ENCODE assay signal across 32 cellular contexts in the genomic region with DNA sequence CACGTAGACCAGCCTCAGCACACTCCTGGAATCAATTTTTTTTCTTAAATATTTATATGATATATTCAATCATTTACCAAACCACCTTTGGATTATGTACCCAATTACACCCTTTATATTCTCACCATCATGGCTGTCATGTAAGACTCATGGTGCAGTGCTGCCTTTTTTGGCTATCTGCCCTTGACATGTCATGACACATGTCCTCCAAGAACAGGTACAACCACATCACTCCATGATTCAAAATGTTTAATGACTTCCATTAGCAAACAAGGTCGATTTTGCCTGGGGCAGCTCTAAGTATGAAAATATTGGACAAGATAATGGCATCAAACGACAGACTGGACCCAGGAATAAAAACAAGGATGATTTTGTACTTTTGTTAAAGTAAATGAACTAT.
"Had no signal": no experiment of that assay in that cellular context is flagged by ENCODE, and none has a peak within 500 bp of the region (broad histone marks: within the 10 kb centered on the region; RNA-seq: fewer than 3 reads in every experiment).

No MANE protein-coding gene starts in this region.

- H3K27ac ChIP-seq: adrenal gland, body of pancreas, esophagus muscularis mucosa, gastroesophageal sphincter, heart right ventricle, WERI-Rb-1 had no signal

- H3K4me3 Mint-ChIP-seq: activated B cell treated with CpG ODN at 0.5 μM for 24 hours; activated CD8-positive, alpha-beta T cell treated with anti-CD3 and anti-CD28 coated beads for 36 hours; activated naive CD4-positive, alpha-beta T cell treated with anti-CD3 and anti-CD28 coated beads for 36 hours; activated naive CD4-positive, alpha-beta T cell treated with anti-CD3 and anti-CD28 coated beads, Interleukin-2, amount 50 U/mL, for 24 hours; activated naive CD8-positive, alpha-beta T cell treated with anti-CD3 and anti-CD28 coated beads for 36 hours; activated naive CD8-positive, alpha-beta T cell treated with anti-CD3 and anti-CD28 coated beads, Interleukin-2, amount 50 U/mL, for 24 hours; activated T-helper 1 cell treated with anti-CD3 and anti-CD28 coated beads, Interleukin-12 subunit alpha, Interleukin-12 subunit beta, Interleukin-2, Interleukin-4 antibody, amounts not matched to agents 30 ng/mL and 10 ng/mL and 1 ng/mL, durations not matched to agents 14 hours and 24 hours and 36 hours; central memory CD8-positive, alpha-beta T cell; effector memory CD8-positive, alpha-beta T cell; T-helper 17 cell; T-helper 2 cell treated with Interferon-gamma antibody and Interleukin-4, amounts not matched to agents 5 μg/mL and 100 μg/mL, for 36 hours had no signal

- DNase-seq: activated B cell treated with CpG ODN at 0.5 μM for 24 hours; activated CD4-positive, alpha-beta T cell treated with anti-CD3 and anti-CD28 coated beads for 48 hours; activated CD4-positive, alpha-beta T cell treated with anti-CD3 and anti-CD28 coated beads, Interleukin-2, amount 50 U/mL, for 1 hour; activated CD4-positive, alpha-beta T cell treated with anti-CD3 and anti-CD28 coated beads, Interleukin-2, amount 50 U/mL, for 48 hours; activated CD8-positive, alpha-beta memory T cell treated with anti-CD3 and anti-CD28 coated beads for 24 hours; activated CD8-positive, alpha-beta T cell treated with anti-CD3 and anti-CD28 coated beads for 36 hours; activated effector memory CD4-positive, alpha-beta T cell treated with anti-CD3 and anti-CD28 coated beads, Interleukin-2, amount 50 U/mL, for 16 hours; activated naive CD4-positive, alpha-beta T cell treated with anti-CD3 and anti-CD28 coated beads for 36 hours; activated naive CD8-positive, alpha-beta T cell treated with anti-CD3 and anti-CD28 coated beads for 36 hours; activated naive CD8-positive, alpha-beta T cell treated with anti-CD3 and anti-CD28 coated beads, Interleukin-2, amount 50 U/mL, for 24 hours; activated T-cell treated with anti-CD3 and anti-CD28 coated beads, Interleukin-2, amount 50 U/mL, for 48 hours; adrenal gland; amygdala; aorta; body of pancreas; cortex of kidney; dermis blood vessel endothelial cell; effector CD4-positive, alpha-beta T cell; effector memory CD8-positive, alpha-beta T cell; foreskin melanocyte; heart right ventricle; T-helper 1 cell; T-helper 17 cell; T1000; WERI-Rb-1 had no signal

- H3K4me1 ChIP-seq: adrenal gland, body of pancreas, heart right ventricle had no signal

- H3K9me3 ChIP-seq: adrenal gland, body of pancreas, esophagus muscularis mucosa, gastroesophageal sphincter, heart right ventricle had no signal

- H3K27me3 ChIP-seq: adrenal gland, body of pancreas, esophagus muscularis mucosa, gastroesophageal sphincter, heart right ventricle had no signal

- H3K36me3 Mint-ChIP-seq: activated naive CD4-positive, alpha-beta T cell treated with anti-CD3 and anti-CD28 coated beads, Interleukin-2, amount 50 U/mL, for 24 hours; activated naive CD8-positive, alpha-beta T cell treated with anti-CD3 and anti-CD28 coated beads for 36 hours had no signal

- H3K4me1 Mint-ChIP-seq: activated B cell treated with CpG ODN at 0.5 μM for 24 hours; activated naive CD4-positive, alpha-beta T cell treated with anti-CD3 and anti-CD28 coated beads, Interleukin-2, amount 50 U/mL, for 24 hours; activated naive CD8-positive, alpha-beta T cell treated with anti-CD3 and anti-CD28 coated beads for 36 hours; activated naive CD8-positive, alpha-beta T cell treated with anti-CD3 and anti-CD28 coated beads, Interleukin-2, amount 50 U/mL, for 24 hours; central memory CD8-positive, alpha-beta T cell; T-helper 17 cell had no signal

- H3K27me3 Mint-ChIP-seq: activated B cell treated with CpG ODN at 0.5 μM for 24 hours; activated CD8-positive, alpha-beta T cell treated with anti-CD3 and anti-CD28 coated beads for 36 hours; activated naive CD4-positive, alpha-beta T cell treated with anti-CD3 and anti-CD28 coated beads, Interleukin-2, amount 50 U/mL, for 24 hours; activated naive CD8-positive, alpha-beta T cell treated with anti-CD3 and anti-CD28 coated beads for 36 hours; activated naive CD8-positive, alpha-beta T cell treated with anti-CD3 and anti-CD28 coated beads, Interleukin-2, amount 50 U/mL, for 24 hours; central memory CD8-positive, alpha-beta T cell; effector memory CD8-positive, alpha-beta T cell; T-helper 17 cell had no signal

- H3K27ac Mint-ChIP-seq: activated B cell treated with CpG ODN at 0.5 μM for 24 hours; activated CD8-positive, alpha-beta T cell treated with anti-CD3 and anti-CD28 coated beads for 36 hours; activated naive CD4-positive, alpha-beta T cell treated with anti-CD3 and anti-CD28 coated beads for 36 hours; activated naive CD4-positive, alpha-beta T cell treated with anti-CD3 and anti-CD28 coated beads, Interleukin-2, amount 50 U/mL, for 24 hours; activated naive CD8-positive, alpha-beta T cell treated with anti-CD3 and anti-CD28 coated beads for 36 hours; activated naive CD8-positive, alpha-beta T cell treated with anti-CD3 and anti-CD28 coated beads, Interleukin-2, amount 50 U/mL, for 24 hours; activated T-helper 1 cell treated with anti-CD3 and anti-CD28 coated beads, Interleukin-12 subunit alpha, Interleukin-12 subunit beta, Interleukin-2, Interleukin-4 antibody, amounts not matched to agents 30 ng/mL and 10 ng/mL and 1 ng/mL, durations not matched to agents 14 hours and 24 hours and 36 hours; activated T-helper 2 cell treated with anti-CD3 and anti-CD28 coated beads, Interferon-gamma antibody, Interleukin-2, Interleukin-4, amounts not matched to agents 10 μg/mL and 5 μg/mL and 100 μg/mL, durations not matched to agents 14 hours and 24 hours and 36 hours; effector memory CD8-positive, alpha-beta T cell; T-helper 17 cell; T-helper 2 cell treated with Interferon-gamma antibody and Interleukin-4, amounts not matched to agents 5 μg/mL and 100 μg/mL, for 36 hours had no signal

- H3K4me3 ChIP-seq: adrenal gland, body of pancreas, esophagus muscularis mucosa, gastroesophageal sphincter, heart right ventricle had no signal

- H3K36me3 ChIP-seq: adrenal gland, esophagus muscularis mucosa, gastroesophageal sphincter, heart right ventricle, WERI-Rb-1 had no signal
